9 cellular contexts compared by ENCODE assay signal in the genomic region with DNA sequence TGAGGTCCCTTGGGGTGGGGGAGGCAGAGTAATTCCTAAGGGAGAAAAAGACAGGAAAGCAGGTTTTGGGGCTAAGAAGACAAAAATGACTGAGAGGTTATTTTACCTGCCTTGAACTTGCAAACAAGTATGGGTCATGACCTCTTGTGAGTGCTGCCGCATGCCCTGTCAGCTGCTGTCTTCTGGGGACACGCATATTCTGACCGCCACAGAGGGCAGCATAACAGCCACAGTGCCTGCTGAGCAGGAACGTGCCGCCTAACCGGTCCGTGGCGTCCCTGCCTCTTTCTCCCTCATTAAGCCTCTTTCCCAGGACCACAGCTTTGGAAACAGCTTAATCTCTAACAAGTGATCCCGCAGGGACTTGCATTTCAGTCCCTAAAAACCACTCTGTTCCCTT. TPM values are rescaled to one million over a fixed set of nuclear protein-coding genes. Genes with fewer than 3 reads are reported as not detected.
A peak's percentile ranks its signal among the peaks of the same experiment; 100 is the strongest.
DNase-seq lines count a peak whose midpoint lies in the region; ATAC-seq and TF ChIP-seq lines count a peak whose summit lies in the region.
"Had no signal": no experiment of that assay in that cellular context is flagged by ENCODE, and none has a peak within 500 bp of the region (broad histone marks: within the 10 kb centered on the region; RNA-seq: fewer than 3 reads in every experiment).

No MANE protein-coding gene starts in this region.

- WGBS in smooth muscle cell (ENCODE audit: low lambda C conversion rate) = 10% methylated on average over 9 of the region's 9 CpGs

- peak overlapping the region; percentile 76 for H3K4me3 Mint-ChIP-seq in T-helper 17 cell

- no peaks in the 10 kb centered on the region for H3K9me3 ChIP-seq in T-helper 17 cell (ENCODE audit: control insufficient read depth, low read length, poor library complexity, severe bottlenecking)
- no peaks in the 10 kb centered on the region for H3K9me3 ChIP-seq in smooth muscle cell (replicated peaks; ENCODE audit: low read depth)

- peaks cover 11% of the 10 kb centered on the region for H3K4me1 ChIP-seq in smooth muscle cell (ENCODE audit: low read depth)

- H3K36me3 Mint-ChIP-seq in T-helper 17 cell (ENCODE audit: low read depth) = no peaks in the 10 kb centered on the region

- H3K27ac ChIP-seq in smooth muscle cell (ENCODE audit: low read depth) = no peak overlapping the region

- H3F3A ChIP-seq in smooth muscle cell (ENCODE audit: low read depth) = no peaks in the 10 kb centered on the region

- peaks cover 44% of the 10 kb centered on the region for H3K27me3 ChIP-seq in smooth muscle cell (ENCODE audit: low read depth)

- no peak for ATAC-seq in T-helper 17 cell
- ATAC-seq in HG03108 (IDR thresholded peaks at IDR 0.05; ENCODE audit: unreplicated experiment) = no peak
- ATAC-seq in activated CD4-positive, CD25-positive, alpha-beta regulatory T cell treated with anti-CD3 and anti-CD28 coated beads, Interleukin-2, amount 50 U/mL, for 24 hours = no peak
- ATAC-seq in GM21381 (IDR thresholded peaks at IDR 0.05; ENCODE audit: unreplicated experiment) = no peak

- H3K79me2 ChIP-seq in smooth muscle cell (ENCODE audit: low read depth) = no peaks in the 10 kb centered on the region

- H3K36me3 ChIP-seq in smooth muscle cell (ENCODE audit: low read depth) = no peaks in the 10 kb centered on the region

- H3K4me1 Mint-ChIP-seq in T-helper 17 cell = peaks cover 13% of the 10 kb centered on the region

- peak; percentile 70 for DNase-seq in NCI-H82 (lab: John Stamatoyannopoulos, UW)
- DNase-seq in NCI-H82 treated with DMSO at 0.1 percent for 48 hours (lab: John Stamatoyannopoulos, UW; ENCODE audit: unreplicated experiment) = no peak
- DNase-seq in T-helper 17 cell = no peak
- DNase-seq in iPS-NIHi11 (ENCODE audit: low spot score) = peak; percentile 56
- DNase-seq in smooth muscle cell (lab: John Stamatoyannopoulos, UW; ENCODE audit: unreplicated experiment) = no peak

- TF ChIP-seq CTCF in smooth muscle cell (IDR thresholded peaks at IDR 0.05; ENCODE audit: borderline replicate concordance, insufficient read depth, poor library complexity, severe bottlenecking) = no peak

- no peak overlapping the region for H3K27ac Mint-ChIP-seq in T-helper 17 cell

- H4K20me1 ChIP-seq in smooth muscle cell (ENCODE audit: low read depth) = no peaks in the 10 kb centered on the region

- peaks cover 49% of the 10 kb centered on the region for H3K27me3 Mint-ChIP-seq in T-helper 17 cell

- H3K9ac ChIP-seq in smooth muscle cell (ENCODE audit: low read depth) = no peak overlapping the region

- no peak overlapping the region for H2AFZ ChIP-seq in smooth muscle cell (ENCODE audit: low read depth)

- peak overlapping the region; percentile 80 for H3K4me2 ChIP-seq in smooth muscle cell

- H3K4me3 ChIP-seq in smooth muscle cell = no peak overlapping the region

RNA-seq across cellular contexts. Expression of a gene that starts 51.3 kb away (rescaled TPM):
- total RNA-seq in T-helper 17 cell = not detected
- total RNA-seq in smooth muscle cell = not detected in 2 replicates
- polyA plus RNA-seq in smooth muscle cell = not detected in 2 replicates
- polyA plus RNA-seq: AG04450 had no signal

Comparison
In these comparisons a context has a peak if more than half of its experiments do, and no peak if none do; other contexts are left out.
1. DNase-seq: peak in NCI-H82 (single experiment) and iPS-NIHi11 (single experiment); none in NCI-H82 treated with DMSO at 0.1 percent for 48 hours (single experiment), T-helper 17 cell (0 of 3) and smooth muscle cell (single experiment).